1 cellular context compared by ENCODE assay signal in the genomic region with DNA sequence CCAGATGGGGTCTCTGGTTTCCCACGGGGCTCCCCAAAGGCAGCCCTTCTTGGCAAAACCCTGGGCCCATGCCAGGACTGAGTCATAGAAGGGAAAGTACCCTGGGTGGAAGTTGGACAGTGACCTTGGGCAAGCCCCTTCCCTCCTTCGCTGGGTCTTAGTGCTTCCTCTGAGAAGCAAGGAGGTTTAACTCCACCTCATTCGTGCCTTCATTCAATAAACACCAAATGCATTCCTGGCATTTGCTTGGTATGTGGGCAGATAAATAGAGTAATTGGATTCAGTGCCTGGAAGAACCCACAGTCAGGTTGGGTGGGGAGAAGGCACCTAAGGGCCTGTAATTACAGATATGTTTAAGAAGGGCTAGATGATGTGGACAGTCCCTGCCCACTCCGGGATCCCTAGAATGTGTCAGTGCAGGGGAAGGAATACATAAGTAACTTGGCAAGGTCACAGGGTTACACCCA.
TF ChIP-seq lines count a peak whose summit lies in the region.

No MANE protein-coding gene starts in this region.

TF ChIP-seq in GM12878, 131 proteins besides CTCF, POLR2A, EP300 and RAD21 (continued from another document):
- peak; percentile 57; the same call in 1 of the 2 replicates for TF ChIP-seq EED (IDR thresholded peaks at IDR 0.05; ENCODE audit: low read depth)
- TF ChIP-seq JUNB (IDR thresholded peaks at IDR 0.05): peak; percentile 39
- TF ChIP-seq RELB (IDR thresholded peaks at IDR 0.05; ENCODE audit: low read depth): peak; percentile 45; the same call in 1 of the 2 replicates
- peak; percentile 23; the same call in 1 of the 2 replicates for TF ChIP-seq RUNX3 (IDR thresholded peaks at IDR 0.05; ENCODE audit: low read length)
- peak; percentile 81; the same call in 1 of the 2 replicates for TF ChIP-seq ESRRA (IDR thresholded peaks at IDR 0.05; ENCODE audit: low read length)
- TF ChIP-seq IKZF1 (conservative IDR thresholded peaks at IDR 0.05): 0 out of 2 replicates have a peak, but pooled peaks have one; percentile 33
- TF ChIP-seq TCF12 (IDR thresholded peaks at IDR 0.05; ENCODE audit: low read depth, low read length): no peak
- no peak for TF ChIP-seq POLR2AphosphoS5 (IDR thresholded peaks at IDR 0.05; ENCODE audit: low read length)
- 0 out of 2 replicates have a peak, but pooled peaks have one; percentile 47 for TF ChIP-seq NR2F1 (conservative IDR thresholded peaks at IDR 0.05)
